7 cellular contexts compared by ENCODE assay signal in the genomic region with DNA sequence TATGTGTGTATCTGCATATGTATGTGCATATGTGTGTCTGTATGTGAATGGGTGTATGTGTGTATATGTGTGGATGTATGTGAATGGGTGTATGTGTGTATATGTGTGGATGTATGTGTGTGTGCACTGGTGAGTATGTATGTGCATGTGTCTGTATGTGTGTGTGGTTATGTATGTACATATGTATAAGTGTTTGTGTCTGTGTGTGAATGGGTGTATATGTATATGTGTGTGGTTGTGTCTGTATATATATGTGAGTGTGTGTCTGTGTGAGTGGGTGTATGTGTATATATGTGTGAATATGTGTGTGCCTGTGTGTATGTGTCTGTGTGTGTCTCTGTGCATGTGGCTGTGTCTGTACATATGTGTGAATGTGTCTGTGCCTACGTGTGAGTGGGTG.
"Had no signal": no experiment of that assay in that cellular context is flagged by ENCODE, and none has a peak within 500 bp of the region (broad histone marks: within the 10 kb centered on the region; RNA-seq: fewer than 3 reads in every experiment).

No MANE protein-coding gene starts in this region.

- H3K4me3 ChIP-seq: GM23338, K562 had no signal

- FAIRE-seq: H1, H54, K562 had no signal

- DNase-seq: H9, HCEC 1CT, KG1 had no signal
